Comparison of ENCODE assay signal across 15 cellular contexts in genomic region chr2:174574657-174575056, GRCh38. TPM values are rescaled to one million over a fixed set of nuclear protein-coding genes. Genes with fewer than 3 reads are reported as not detected.
DNase-seq lines count a peak whose midpoint lies in the region; ATAC-seq and TF ChIP-seq lines count a peak whose summit lies in the region.
"Had no signal": no experiment of that assay in that cellular context is flagged by ENCODE, and none has a peak within 500 bp of the region (broad histone marks: within the 10 kb centered on the region; RNA-seq: fewer than 3 reads in every experiment).

No MANE protein-coding gene starts in this region.

- no peak for ATAC-seq in activated T-cell treated with anti-CD3 and anti-CD28 coated beads, Interleukin-2, amount 50 U/mL, for 72 hours (replicated peaks in 1 of 2)
- no peak for ATAC-seq in HG02642 (IDR thresholded peaks at IDR 0.05; ENCODE audit: poor library complexity, unreplicated experiment)
- ATAC-seq in GM18505 (IDR thresholded peaks at IDR 0.05; ENCODE audit: unreplicated experiment), result no peak
- ATAC-seq: Panc1 had no signal

- peak overlapping the region; percentile 97 for H3K27ac Mint-ChIP-seq in activated T-cell treated with anti-CD3 and anti-CD28 coated beads, Interleukin-2, amount 50 U/mL, for 72 hours
- H3K27ac Mint-ChIP-seq in activated naive CD8-positive, alpha-beta T cell treated with anti-CD3 and anti-CD28 coated beads for 36 hours, result peak overlapping the region; percentile 72
- H3K27ac Mint-ChIP-seq: progenitor cell of endocrine pancreas had no signal

- H3K9me3 ChIP-seq in ovary, result no peaks in the 10 kb centered on the region

- H3K4me1 ChIP-seq in ovary (ENCODE audit: insufficient read depth), result peaks cover 3% of the 10 kb centered on the region

- no peak overlapping the region for H3K27ac ChIP-seq in ovary
- H3K27ac ChIP-seq: KMS-11 had no signal

- no peaks in the 10 kb centered on the region for H3K9me3 Mint-ChIP-seq in activated T-cell treated with anti-CD3 and anti-CD28 coated beads, Interleukin-2, amount 50 U/mL, for 72 hours
- H3K9me3 Mint-ChIP-seq in activated naive CD8-positive, alpha-beta T cell treated with anti-CD3 and anti-CD28 coated beads for 36 hours, result no peaks in the 10 kb centered on the region
- H3K9me3 Mint-ChIP-seq: activated CD4-positive, alpha-beta T cell treated with anti-CD3 and anti-CD28 coated beads, Interleukin-2, amount 10 ng/mL, durations not matched to agents 24 days and 14 days had no signal

- intact Hi-C loops in ovary (cut with DNase I), result no loop called here

- no peaks in the 10 kb centered on the region for H3K27me3 Mint-ChIP-seq in activated T-cell treated with anti-CD3 and anti-CD28 coated beads, Interleukin-2, amount 50 U/mL, for 72 hours (ENCODE audit: low read depth)
- no peaks in the 10 kb centered on the region for H3K27me3 Mint-ChIP-seq in activated naive CD8-positive, alpha-beta T cell treated with anti-CD3 and anti-CD28 coated beads for 36 hours
- H3K27me3 Mint-ChIP-seq: activated CD4-positive, alpha-beta T cell treated with anti-CD3 and anti-CD28 coated beads, Interleukin-2, amount 10 ng/mL, durations not matched to agents 24 days and 14 days; progenitor cell of endocrine pancreas had no signal

- H3K4me1 Mint-ChIP-seq in activated T-cell treated with anti-CD3 and anti-CD28 coated beads, Interleukin-2, amount 50 U/mL, for 72 hours (ENCODE audit: low read depth), result peaks cover 74% of the 10 kb centered on the region
- H3K4me1 Mint-ChIP-seq in activated naive CD8-positive, alpha-beta T cell treated with anti-CD3 and anti-CD28 coated beads for 36 hours, result peaks cover 67% of the 10 kb centered on the region

- H3K4me3 Mint-ChIP-seq in activated T-cell treated with anti-CD3 and anti-CD28 coated beads, Interleukin-2, amount 50 U/mL, for 72 hours, result no peak overlapping the region
- no peak overlapping the region for H3K4me3 Mint-ChIP-seq in activated naive CD8-positive, alpha-beta T cell treated with anti-CD3 and anti-CD28 coated beads for 36 hours
- H3K4me3 Mint-ChIP-seq: activated CD4-positive, alpha-beta T cell treated with anti-CD3 and anti-CD28 coated beads, Interleukin-2, amount 10 ng/mL, durations not matched to agents 24 days and 14 days had no signal

- H3K36me3 Mint-ChIP-seq in activated T-cell treated with anti-CD3 and anti-CD28 coated beads, Interleukin-2, amount 50 U/mL, for 72 hours (ENCODE audit: insufficient read depth in 2 of 2), result peaks cover 19 to 58% of the 10 kb centered on the region in 2 donors
- peaks cover 63% of the 10 kb centered on the region for H3K36me3 Mint-ChIP-seq in activated naive CD8-positive, alpha-beta T cell treated with anti-CD3 and anti-CD28 coated beads for 36 hours

- no peak for TF ChIP-seq POLR2A in ovary (IDR thresholded peaks at IDR 0.05)
- TF ChIP-seq POLR2A in GM18505 (IDR thresholded peaks at IDR 0.05; ENCODE audit: borderline replicate concordance, extremely low read depth, insufficient read depth, insufficient read length), result no peak

- H3K36me3 ChIP-seq in ovary, result no peaks in the 10 kb centered on the region

- no peak for DNase-seq in activated T-cell treated with anti-CD3 and anti-CD28 coated beads, Interleukin-2, amount 50 U/mL, for 72 hours
- DNase-seq in activated T-cell treated with anti-CD3 and anti-CD28 coated beads for 4 hours (no peak), NCI-H2029 treated with DMSO at 0.1 percent for 48 hours (lab: John Stamatoyannopoulos, UW) (peak; percentile 48), ovary (peak; percentile 48 to 66 (median 52)), NCI-H146 (lab: John Stamatoyannopoulos, UW) (no peak)
- DNase-seq in activated naive CD8-positive, alpha-beta T cell treated with anti-CD3 and anti-CD28 coated beads for 36 hours, result no peak
- DNase-seq: activated CD4-positive, alpha-beta T cell treated with anti-CD3 and anti-CD28 coated beads, Interleukin-2, amount 10 ng/mL, durations not matched to agents 24 days and 14 days; DMS79 treated with DMSO at 0.1 percent for 48 hours; T-helper 2 cell; trophoblast cell had no signal

- no peak for TF ChIP-seq EP300 in ovary (IDR thresholded peaks at IDR 0.05)

- TF ChIP-seq CTCF in ovary (IDR thresholded peaks at IDR 0.05), result no peak

- no peaks in the 10 kb centered on the region for H3K27me3 ChIP-seq in ovary

- no peak overlapping the region for H3K4me3 ChIP-seq in ovary

- 5 to 11% (median 9%) methylated on average over 2 of the region's 2 CpGs for WGBS in ovary, 3 donors

RNA-seq across cellular contexts. Expression of gene WIPF1, which starts 22.9 kb away (rescaled TPM):
- total RNA-seq in activated T-cell treated with anti-CD3 and anti-CD28 coated beads, Interleukin-2, amount 50 U/mL, for 72 hours, result 100 to 1,000 TPM; 198 to 237 TPM
- total RNA-seq in activated naive CD8-positive, alpha-beta T cell treated with anti-CD3 and anti-CD28 coated beads for 36 hours, result 100 to 1,000 TPM; 384 to 391 TPM
- total RNA-seq in ovary, result 10 to 100 TPM in 6 of 7 donors, 1 to 10 TPM in 1; 9.7 to 42.6 (median 24.4) TPM
- polyA plus RNA-seq in ovary, result 10 to 100 TPM; 13.3 to 34.7 TPM

Comparison
In these comparisons a context has a peak if more than half of its experiments do, and no peak if none do; other contexts are left out.
1. DNase-seq: peak in NCI-H2029 treated with DMSO at 0.1 percent for 48 hours (single experiment) and ovary (5 of 5); none in activated T-cell treated with anti-CD3 and anti-CD28 coated beads, Interleukin-2, amount 50 U/mL, for 72 hours (0 of 2), activated T-cell treated with anti-CD3 and anti-CD28 coated beads for 4 hours (single experiment), activated naive CD8-positive, alpha-beta T cell treated with anti-CD3 and anti-CD28 coated beads for 36 hours (single experiment) and NCI-H146 (single experiment).
2. RNA of gene WIPF1, which starts 22.9 kb away (total RNA-seq): 384 to 391 TPM in activated naive CD8-positive, alpha-beta T cell treated with anti-CD3 and anti-CD28 coated beads for 36 hours and 198 to 237 TPM in activated T-cell treated with anti-CD3 and anti-CD28 coated beads, Interleukin-2, amount 50 U/mL, for 72 hours; 9.7 to 42.6 TPM in ovary; every median in the first group is over 4 times any median in the second.